Comparison of ENCODE assay signal across 1 cellular context in the genomic region with DNA sequence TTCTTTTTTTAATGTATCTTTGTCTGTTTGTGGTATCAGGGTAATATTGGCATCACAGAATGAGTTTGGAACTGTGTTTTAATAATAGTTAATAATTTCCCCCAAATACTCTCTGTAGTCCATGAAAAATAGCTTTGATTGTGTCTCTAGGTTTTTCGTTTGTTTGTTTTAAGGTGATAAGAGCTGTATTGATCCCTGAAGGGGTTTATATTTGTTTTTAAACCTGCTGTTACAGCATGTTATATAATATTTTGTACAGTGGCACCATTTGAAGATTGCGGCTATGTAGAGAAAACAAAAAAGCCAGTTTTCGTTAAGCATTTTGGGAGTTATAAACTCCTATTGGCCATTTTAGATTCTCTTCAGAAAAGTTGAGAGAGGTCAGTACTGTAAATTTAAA.
TF ChIP-seq lines count a peak whose summit lies in the region.

No MANE protein-coding gene starts in this region.

TF ChIP-seq in endothelial cell of umbilical vein, 7 proteins besides CTCF, POLR2A, EP300 and RAD21:
- no peak for TF ChIP-seq GATA2 (IDR thresholded peaks at IDR 0.05; ENCODE audit: insufficient read depth, insufficient read length, low read depth, low read length)
- no peak for TF ChIP-seq JUN (IDR thresholded peaks at IDR 0.05; ENCODE audit: borderline replicate concordance, insufficient read depth, insufficient read length, low read depth)
- TF ChIP-seq FOS (IDR thresholded peaks at IDR 0.05; ENCODE audit: borderline replicate concordance, insufficient read depth, low read length), result no peak
- TF ChIP-seq, protein P1, sequence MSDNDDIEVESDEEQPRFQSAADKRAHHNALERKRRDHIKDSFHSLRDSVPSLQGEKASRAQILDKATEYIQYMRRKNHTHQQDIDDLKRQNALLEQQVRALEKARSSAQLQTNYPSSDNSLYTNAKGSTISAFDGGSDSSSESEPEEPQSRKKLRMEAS (IDR thresholded peaks at IDR 0.05; ENCODE audit: insufficient read depth, insufficient read length), result no peak
- TF ChIP-seq MYC (IDR thresholded peaks at IDR 0.05; ENCODE audit: low read depth, low read length), result no peak
- no peak for TF ChIP-seq EZH2 (IDR thresholded peaks at IDR 0.05; ENCODE audit: borderline replicate concordance, low read depth, low read length, severe bottlenecking)
- no peak for TF ChIP-seq POLR2AphosphoS5 (IDR thresholded peaks at IDR 0.05; ENCODE audit: insufficient read depth, low read depth, low read length)
